ENCODE assay signal across 14 cellular contexts in the genomic region with DNA sequence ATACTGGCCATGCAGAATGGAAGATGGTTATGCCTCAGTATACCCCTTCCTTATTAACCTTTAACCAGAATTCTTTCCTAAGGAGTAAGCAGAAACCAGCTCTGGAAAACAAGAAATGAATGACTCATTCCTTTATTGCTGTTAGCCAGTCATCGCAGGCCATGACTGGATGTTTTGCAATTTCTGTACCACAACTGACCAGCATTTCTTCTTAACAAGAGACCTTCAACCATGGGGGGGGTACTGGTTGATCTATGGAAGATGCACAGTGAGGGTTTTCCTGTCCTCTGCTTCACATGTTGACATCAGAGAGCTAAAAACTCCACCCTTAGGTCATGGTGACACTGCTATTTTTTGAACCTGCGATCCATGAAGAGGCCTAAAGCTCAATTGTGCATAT. TPM values are rescaled to one million over a fixed set of nuclear protein-coding genes. Genes with fewer than 3 reads are reported as not detected.
DNase-seq lines count a peak whose midpoint lies in the region; ATAC-seq, FAIRE-seq and TF ChIP-seq lines count a peak whose summit lies in the region.
"Had no signal": no experiment of that assay in that cellular context is flagged by ENCODE, and none has a peak within 500 bp of the region (broad histone marks: within the 10 kb centered on the region; RNA-seq: fewer than 3 reads in every experiment).

No MANE protein-coding gene starts in this region.

- H3K36me3 Mint-ChIP-seq in MCF 10A (ENCODE audit: insufficient read depth, unreplicated experiment), result no peaks in the 10 kb centered on the region
- H3K36me3 Mint-ChIP-seq: activated naive CD4-positive, alpha-beta T cell treated with anti-CD3 and anti-CD28 coated beads, Interleukin-2, amount 50 U/mL, for 72 hours had no signal

- no peak for TF ChIP-seq POLR2A in breast epithelium (IDR thresholded peaks at IDR 0.05)

- CTCF ChIA-PET in MCF 10A (lab: Yijun Ruan, JAX), result interaction anchor here (0.6 to 2.1 kb wide), 11 partner anchors 9 to 677 kb away, joined by 3 to 9 read pairs (median 3); no protein-coding TSS in a partner anchor
- CTCF ChIA-PET in SK-N-SH (lab: Yijun Ruan, JAX), result interaction anchor here (1.0 to 2.0 kb wide), 3 partner anchors 9 to 35 kb away, joined by 3 to 5 read pairs (median 3); no protein-coding TSS in a partner anchor

- H3K4me3 ChIP-seq in breast epithelium (no peak overlapping the region), SK-N-SH (ENCODE audit: low read depth in 2 of 2, low read length in 1 of 2) (no peak overlapping the region), fibroblast of pulmonary artery (replicated peaks; ENCODE audit: low read depth, low read length) (no peak overlapping the region)
- H3K4me3 ChIP-seq: upper lobe of left lung had no signal

- H3K4me1 Mint-ChIP-seq in MCF 10A (ENCODE audit: insufficient read depth, unreplicated experiment), result peaks cover 8% of the 10 kb centered on the region

- H3K4me2 ChIP-seq in SK-N-SH, result peak overlapping the region; percentile 15; the same call in 1 of the 2 replicates

- DNase-seq in MCF 10A (ENCODE audit: unreplicated experiment) (peak; percentile 92), breast epithelium (ENCODE audit: low spot score in 2 of 2) (no peak), SK-N-SH (no peak), fibroblast of pulmonary artery (ENCODE audit: low read depth) (peak; percentile 88), urothelium cell line (ENCODE audit: low spot score) (peak; percentile 49), substantia nigra (lab: John Stamatoyannopoulos, UW) (no peak), NCI-H1417 treated with DMSO at 0.1 percent for 48 hours (lab: John Stamatoyannopoulos, UW) (no peak)
- DNase-seq: H7, NCI-H774 had no signal

- no TSS peak for BruUV-seq in MCF 10A (replicated peaks; lab: Mats Ljungman, UMichigan)

- peak in 1 of 2 experiments; percentile 34; a peak in 1 of 4 replicates for TF ChIP-seq EP300 in SK-N-SH (IDR thresholded peaks at IDR 0.05; ENCODE audit: borderline replicate concordance in 1 of 2, low read depth in 1 of 2, low read length in 1 of 2)

- H3F3A ChIP-seq in SK-N-SH (replicated peaks; ENCODE audit: insufficient read depth), result peaks cover 3% of the 10 kb centered on the region

- 58% methylated on average over 2 of the region's 2 CpGs for WGBS in SK-N-SH (ENCODE audit: low lambda C conversion rate)

- peak overlapping the region; percentile 68 for H3K27ac Mint-ChIP-seq in MCF 10A (ENCODE audit: low read depth, unreplicated experiment)

- H3K4me1 ChIP-seq in breast epithelium (no peaks in the 10 kb centered on the region), SK-N-SH (ENCODE audit: control insufficient read depth in 1 of 2, insufficient read depth in 2 of 2, low read depth in 1 of 2, low read length in 1 of 2) (peaks cover 0 to 11% of the 10 kb centered on the region in 2 experiments; a peak in 1 of 4 replicates)
- H3K4me1 ChIP-seq: upper lobe of left lung had no signal

- no peak for TF ChIP-seq RAD21 in SK-N-SH (IDR thresholded peaks at IDR 0.05; ENCODE audit: low read length)

- POLR2A ChIA-PET in MCF 10A (lab: Yijun Ruan, JAX) (interaction anchor here (0.7 to 2.3 kb wide), 10 partner anchors 9 to 546 kb away, joined by 3 to 7 read pairs (median 4); partner anchors contain the start of genes NIBAN1 and RNF2), SK-N-SH (lab: Yijun Ruan, JAX) (interaction anchor here (0.6 kb wide), 1 partner anchor 143 kb away, joined by 5 read pairs; no protein-coding TSS in a partner anchor)

- H3K4me3 Mint-ChIP-seq in MCF 10A (ENCODE audit: unreplicated experiment), result no peak overlapping the region

- no peaks in the 10 kb centered on the region for H3K9me2 ChIP-seq in SK-N-SH

- H3K9me3 ChIP-seq in breast epithelium (no peaks in the 10 kb centered on the region), SK-N-SH (no peaks in the 10 kb centered on the region)
- H3K9me3 ChIP-seq: upper lobe of left lung had no signal

- no peak overlapping the region for H3K9ac ChIP-seq in SK-N-SH

- H3K27me3 Mint-ChIP-seq in MCF 10A (ENCODE audit: insufficient read depth, unreplicated experiment), result no peaks in the 10 kb centered on the region

- intact Hi-C loops in MCF 10A (cut with micrococcal nuclease) (no loop called here), breast epithelium (cut with DNase I; ENCODE audit: low total_unique reads) (no loop called here)

- no peaks in the 10 kb centered on the region for H4K20me1 ChIP-seq in SK-N-SH (ENCODE audit: insufficient read depth)

- H3K36me3 ChIP-seq in breast epithelium (no peaks in the 10 kb centered on the region), SK-N-SH (replicated peaks in 1 of 2; ENCODE audit: control insufficient read depth in 1 of 2, insufficient read depth in 2 of 2, low read length in 1 of 2) (no peaks in the 10 kb centered on the region)
- H3K36me3 ChIP-seq: upper lobe of left lung had no signal

- peak overlapping the region; percentile 5; the same call in 1 of the 2 replicates for H2AFZ ChIP-seq in SK-N-SH (ENCODE audit: low read depth)

- TF ChIP-seq CTCF in MCF 10A (IDR thresholded peaks at IDR 0.05; ENCODE audit: unreplicated experiment) (no peak), breast epithelium (IDR thresholded peaks at IDR 0.05) (no peak), SK-N-SH (IDR thresholded peaks at IDR 0.05) (no peak), fibroblast of pulmonary artery (IDR thresholded peaks at IDR 0.05; ENCODE audit: low read length, missing control alignments) (no peak)

- H3K9me3 Mint-ChIP-seq in MCF 10A (ENCODE audit: unreplicated experiment), result no peaks in the 10 kb centered on the region
- H3K9me3 Mint-ChIP-seq: activated naive CD4-positive, alpha-beta T cell treated with anti-CD3 and anti-CD28 coated beads, Interleukin-2, amount 50 U/mL, for 72 hours had no signal

- no peak for FAIRE-seq in urothelium cell line (lab: Jason Lieb, UNC)
- FAIRE-seq: GM12892 had no signal

- no peaks in the 10 kb centered on the region for H3K27me3 ChIP-seq in breast epithelium
- H3K27me3 ChIP-seq in SK-N-SH (ENCODE audit: insufficient read depth), result no peaks in the 10 kb centered on the region
- H3K27me3 ChIP-seq: upper lobe of left lung had no signal

- H3K79me2 ChIP-seq in SK-N-SH (ENCODE audit: insufficient read depth), result no peaks in the 10 kb centered on the region

- ATAC-seq in GM19463 (IDR thresholded peaks at IDR 0.05; ENCODE audit: unreplicated experiment), result no peak
- ATAC-seq: activated CD4-positive, CD25-positive, alpha-beta regulatory T cell treated with anti-CD3 and anti-CD28 coated beads, Interleukin-2, amount 50 U/mL, for 24 hours; activated naive CD4-positive, alpha-beta T cell treated with anti-CD3 and anti-CD28 coated beads, Interleukin-2, amount 50 U/mL, for 72 hours had no signal

- H3K27ac ChIP-seq in breast epithelium (no peak overlapping the region), SK-N-SH (ENCODE audit: low read depth in 2 of 2, low read length in 1 of 2) (peak overlapping the region in 1 of 2 experiments; percentile 8; a peak in 1 of 4 replicates), substantia nigra (ENCODE audit: low read depth, low read length, poor library complexity, severe bottlenecking) (no peak overlapping the region)
- H3K27ac ChIP-seq: upper lobe of left lung had no signal

TF ChIP-seq in SK-N-SH, 30 proteins besides CTCF, POLR2A, EP300 and RAD21 (continues in another document):
- TF ChIP-seq GABPA (IDR thresholded peaks at IDR 0.05; ENCODE audit: low read depth) (no peak), CHD2 (IDR thresholded peaks at IDR 0.05; ENCODE audit: low read length, partially characterized antibody) (no peak), MEF2A (IDR thresholded peaks at IDR 0.05; ENCODE audit: borderline replicate concordance, low read depth) (no peak), TEAD4 (IDR thresholded peaks at IDR 0.05; ENCODE audit: borderline replicate concordance, insufficient read depth) (peak; percentile 21; the same call in 1 of the 2 replicates), POLR2AphosphoS5 (IDR thresholded peaks at IDR 0.05; ENCODE audit: low read depth, low read length) (no peak), EZH2phosphoT487 (IDR thresholded peaks at IDR 0.05; ENCODE audit: borderline replicate concordance, low read depth) (no peak), JUND (IDR thresholded peaks at IDR 0.05) (peak; percentile 79), YY1 (IDR thresholded peaks at IDR 0.05; ENCODE audit: low read depth) (no peak), TCF12 (IDR thresholded peaks at IDR 0.05) (peak; percentile 62; the same call in 1 of the 2 replicates), RCOR1 (IDR thresholded peaks at IDR 0.05; ENCODE audit: low read length) (no peak), FOXM1 (IDR thresholded peaks at IDR 0.05; ENCODE audit: low read depth) (no peak), FOSL2 (IDR thresholded peaks at IDR 0.05; ENCODE audit: borderline replicate concordance, low read depth) (peak; percentile 94), TAF1 (IDR thresholded peaks at IDR 0.05; ENCODE audit: borderline replicate concordance, low read depth, low read length) (no peak)
- TF ChIP-seq, protein P1, sequence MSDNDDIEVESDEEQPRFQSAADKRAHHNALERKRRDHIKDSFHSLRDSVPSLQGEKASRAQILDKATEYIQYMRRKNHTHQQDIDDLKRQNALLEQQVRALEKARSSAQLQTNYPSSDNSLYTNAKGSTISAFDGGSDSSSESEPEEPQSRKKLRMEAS (IDR thresholded peaks at IDR 0.05; ENCODE audit: low read depth), result no peak
- TF ChIP-seq, protein P2, sequence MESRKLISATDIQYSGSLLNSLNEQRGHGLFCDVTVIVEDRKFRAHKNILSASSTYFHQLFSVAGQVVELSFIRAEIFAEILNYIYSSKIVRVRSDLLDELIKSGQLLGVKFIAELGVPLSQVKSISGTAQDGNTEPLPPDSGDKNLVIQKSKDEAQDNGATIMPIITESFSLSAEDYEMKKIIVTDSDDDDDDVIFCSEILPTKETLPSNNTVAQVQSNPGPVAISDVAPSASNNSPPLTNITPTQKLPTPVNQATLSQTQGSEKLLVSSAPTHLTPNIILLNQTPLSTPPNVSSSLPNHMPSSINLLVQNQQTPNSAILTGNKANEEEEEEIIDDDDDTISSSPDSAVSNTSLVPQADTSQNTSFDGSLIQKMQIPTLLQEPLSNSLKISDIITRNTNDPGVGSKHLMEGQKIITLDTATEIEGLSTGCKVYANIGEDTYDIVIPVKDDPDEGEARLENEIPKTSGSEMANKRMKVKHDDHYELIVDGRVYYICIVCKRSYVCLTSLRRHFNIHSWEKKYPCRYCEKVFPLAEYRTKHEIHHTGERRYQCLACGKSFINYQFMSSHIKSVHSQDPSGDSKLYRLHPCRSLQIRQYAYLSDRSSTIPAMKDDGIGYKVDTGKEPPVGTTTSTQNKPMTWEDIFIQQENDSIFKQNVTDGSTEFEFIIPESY (IDR thresholded peaks at IDR 0.05; ENCODE audit: borderline replicate concordance, low read depth), result no peak

RNA-seq across cellular contexts. Expression of gene RNF2, which starts 28.0 kb away (rescaled TPM):
- 18.6 and 19.0 TPM in 2 replicates for total RNA-seq in MCF 10A (2022)
- 10 to 100 TPM; 17.1 to 28.7 (median 20.3) TPM for total RNA-seq in breast epithelium
- polyA plus RNA-seq in SK-N-SH (2012; rRNA removed), result 20.1 and 21.8 TPM in 2 replicates
- 33.5 and 36.2 TPM in 2 replicates for polyA plus RNA-seq in SK-N-SH (2012; cell fraction: cytosol; rRNA removed)
- 3.2 and 11.8 TPM in 2 replicates for polyA plus RNA-seq in SK-N-SH (2012; cell fraction: nucleus; rRNA removed)

RNA-seq across cellular contexts. Expression of gene NIBAN1, which starts 43.0 kb away (rescaled TPM):
- total RNA-seq in MCF 10A (2022) (15.6 and 37.3 TPM in 2 replicates), breast epithelium (10 to 100 TPM; 11.7 to 44.2 (median 34.7) TPM)
- polyA plus RNA-seq in SK-N-SH (2012; rRNA removed), result 23.9 and 25.4 TPM in 2 replicates
- polyA plus RNA-seq in SK-N-SH (2012; cell fraction: cytosol; rRNA removed), result 28.2 and 28.7 TPM in 2 replicates
- 23.2 and 28.5 TPM in 2 replicates for polyA plus RNA-seq in SK-N-SH (2012; cell fraction: nucleus; rRNA removed)

Comparison
In these comparisons a context has a peak if more than half of its experiments do, and no peak if none do; other contexts are left out.
1. DNase-seq: peak in MCF 10A (single experiment), fibroblast of pulmonary artery (single experiment) and urothelium cell line (single experiment); none in breast epithelium (0 of 2), SK-N-SH (single experiment), substantia nigra (0 of 49) and NCI-H1417 treated with DMSO at 0.1 percent for 48 hours (single experiment).